1 cellular context compared by ENCODE assay signal in the genomic region with DNA sequence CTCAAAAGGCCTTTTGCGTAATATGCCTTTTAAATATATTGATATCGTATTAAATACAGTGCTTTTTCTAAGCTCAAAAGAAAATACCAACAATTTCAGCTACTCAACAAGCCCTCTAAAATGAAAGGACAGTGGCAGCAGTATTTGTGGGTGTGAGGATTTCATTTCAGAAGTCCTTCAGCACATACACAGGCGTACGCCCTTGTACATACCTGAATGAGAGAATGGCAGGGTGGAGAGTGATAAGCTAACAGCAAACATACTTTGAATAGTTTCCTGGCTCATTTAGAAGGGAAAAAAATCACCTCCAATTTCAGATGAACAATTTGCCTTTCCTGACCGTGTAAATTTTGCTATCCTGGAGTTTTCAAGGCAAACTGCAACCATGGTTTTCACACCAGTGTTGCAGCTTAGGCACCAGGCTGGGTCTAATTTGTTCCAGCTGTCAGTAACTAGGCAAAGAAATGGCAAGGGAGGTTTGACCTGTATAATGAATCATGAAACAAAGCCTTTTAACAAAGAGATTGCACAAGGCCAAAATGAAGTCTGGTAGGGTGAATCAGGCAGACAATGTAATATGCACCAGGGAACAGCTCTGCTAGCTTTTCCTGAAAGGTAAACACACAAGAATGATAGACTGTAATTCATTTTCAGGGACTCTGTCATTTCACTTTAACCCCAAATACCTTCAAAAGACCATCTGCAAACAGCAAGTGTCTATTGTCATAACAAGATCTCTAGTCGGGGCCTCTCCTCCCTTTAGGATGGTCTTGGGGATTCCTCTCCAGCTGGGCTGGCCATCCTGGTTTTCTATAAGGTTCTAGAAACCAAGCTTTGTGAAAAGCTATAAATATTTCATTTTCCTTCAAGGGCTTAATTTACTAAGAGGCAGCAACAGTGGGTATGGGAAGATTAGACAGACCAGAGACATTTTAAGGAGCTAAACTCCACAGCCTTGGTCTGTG.
TF ChIP-seq lines count a peak whose summit lies in the region.

No MANE protein-coding gene starts in this region.

TF ChIP-seq in H1, 55 proteins besides CTCF, POLR2A, EP300 and RAD21 (continued from another document):
- 0 out of 2 replicates have a peak, but pooled peaks have one; percentile 8 for TF ChIP-seq CEBPB (IDR thresholded peaks at IDR 0.05; ENCODE audit: low read depth, low read length)
- no peak for TF ChIP-seq RXRA (IDR thresholded peaks at IDR 0.05; ENCODE audit: insufficient read depth, low read depth, low read length)
- TF ChIP-seq SIX5 (IDR thresholded peaks at IDR 0.05; ENCODE audit: low read depth, low read length) = no peak
